Comparison of ENCODE assay signal across 1 cellular context in the genomic region with DNA sequence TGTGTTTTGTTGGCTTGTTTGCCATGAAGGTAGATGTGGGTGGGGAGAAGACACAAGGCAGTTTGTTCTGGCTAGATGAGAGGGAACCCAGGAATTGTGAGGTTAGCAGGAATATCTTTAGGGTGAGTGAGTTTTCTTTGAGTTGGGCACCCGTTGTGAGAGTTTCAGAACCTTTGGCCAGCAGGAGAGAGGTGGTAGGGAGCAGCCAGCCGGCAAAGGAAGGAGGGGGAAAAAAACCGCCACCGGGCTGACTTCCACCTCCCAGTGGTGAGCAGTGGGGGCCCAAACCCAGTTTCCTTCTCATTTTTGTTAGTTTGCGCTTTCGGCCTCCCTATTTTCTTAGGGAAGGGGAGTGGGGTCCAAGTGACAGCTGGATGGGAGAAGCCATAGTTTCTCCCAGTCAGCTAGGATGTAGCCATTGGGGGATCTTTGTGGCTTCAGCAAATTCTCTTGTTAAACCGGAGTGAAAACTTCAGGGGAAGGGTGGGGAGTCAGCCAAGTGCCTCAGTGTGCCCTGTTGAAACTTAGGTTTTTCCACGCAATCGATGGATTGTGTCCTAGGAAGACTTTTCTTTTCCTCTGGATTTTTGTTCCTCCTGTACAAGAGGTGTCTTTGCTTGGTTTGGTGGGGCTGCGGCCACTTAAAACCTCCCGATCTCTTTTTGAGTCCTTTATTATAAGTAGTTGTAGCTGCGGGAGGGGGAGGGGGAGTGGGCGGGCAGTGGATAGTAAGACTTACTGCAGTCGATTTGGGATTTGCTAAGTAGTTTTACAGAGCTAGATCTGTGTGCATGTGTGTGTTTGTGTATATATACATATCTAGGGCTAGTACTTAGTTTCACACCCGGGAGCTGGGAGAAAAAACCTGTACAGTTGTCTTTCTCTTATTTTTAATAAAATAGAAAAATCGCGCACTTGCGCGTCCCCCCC.
TF ChIP-seq lines count a peak whose summit lies in the region.

No MANE protein-coding gene starts in this region.

TF ChIP-seq in GM12878, 131 proteins besides CTCF, POLR2A, EP300 and RAD21:
- TF ChIP-seq EZH2 (IDR thresholded peaks at IDR 0.05; ENCODE audit: borderline replicate concordance, control insufficient read depth, low read depth, low read length), result 0 out of 2 replicates have a peak, but pooled peaks have one; percentile 47
- no peak for TF ChIP-seq KAT2A (conservative IDR thresholded peaks at IDR 0.05; ENCODE audit: control insufficient read depth, low read depth, low read length)
